ENCODE assay signal across 1 cellular context in the genomic region with DNA sequence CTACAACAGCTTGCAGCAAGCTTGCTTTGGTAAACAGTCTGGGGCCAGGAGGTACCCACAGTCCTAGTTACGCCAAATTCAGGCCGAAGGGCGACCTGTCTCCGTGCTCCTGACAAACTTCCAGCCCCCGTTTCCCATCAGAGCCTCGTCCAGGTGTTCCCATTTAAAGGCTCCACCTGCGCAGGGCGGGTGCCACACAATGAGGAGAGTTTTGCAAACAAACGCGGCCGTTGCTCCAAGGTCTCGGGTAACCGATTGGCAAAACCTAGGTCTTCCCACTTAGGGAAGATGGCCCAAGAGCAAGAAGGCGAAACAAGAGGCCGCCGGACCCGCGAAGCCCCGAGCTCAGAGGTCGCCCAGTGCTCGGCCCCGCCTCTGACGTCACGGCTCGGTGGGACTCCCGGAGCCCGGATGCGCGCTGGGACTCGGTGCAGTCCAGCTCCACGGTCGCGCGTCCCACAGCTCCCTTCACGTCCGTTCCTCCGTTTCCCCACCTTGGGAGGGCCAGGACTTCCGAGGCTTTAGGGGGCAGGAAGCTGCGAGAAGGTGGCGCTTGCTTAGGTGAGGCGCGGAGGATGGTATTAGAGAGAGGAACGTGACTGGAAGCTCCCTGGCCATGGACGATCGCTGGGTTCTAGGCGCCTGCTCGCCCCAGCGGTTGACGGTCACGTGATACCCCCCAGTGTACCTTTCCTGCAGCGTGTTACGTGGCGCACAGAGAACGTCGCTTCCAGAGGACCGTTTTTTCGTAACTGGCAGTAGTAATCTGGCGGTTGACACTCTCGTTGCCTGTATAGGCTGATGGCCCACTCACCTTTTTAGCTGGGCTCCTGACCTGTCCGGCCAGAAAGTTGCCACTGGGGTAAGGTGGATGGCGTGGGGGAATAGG.
TF ChIP-seq lines count a peak whose summit lies in the region.

No MANE protein-coding gene starts in this region.

TF ChIP-seq in HepG2, 621 proteins besides CTCF, POLR2A, EP300 and RAD21 (continued from another document and continues in another):
- TF ChIP-seq, protein P1, sequence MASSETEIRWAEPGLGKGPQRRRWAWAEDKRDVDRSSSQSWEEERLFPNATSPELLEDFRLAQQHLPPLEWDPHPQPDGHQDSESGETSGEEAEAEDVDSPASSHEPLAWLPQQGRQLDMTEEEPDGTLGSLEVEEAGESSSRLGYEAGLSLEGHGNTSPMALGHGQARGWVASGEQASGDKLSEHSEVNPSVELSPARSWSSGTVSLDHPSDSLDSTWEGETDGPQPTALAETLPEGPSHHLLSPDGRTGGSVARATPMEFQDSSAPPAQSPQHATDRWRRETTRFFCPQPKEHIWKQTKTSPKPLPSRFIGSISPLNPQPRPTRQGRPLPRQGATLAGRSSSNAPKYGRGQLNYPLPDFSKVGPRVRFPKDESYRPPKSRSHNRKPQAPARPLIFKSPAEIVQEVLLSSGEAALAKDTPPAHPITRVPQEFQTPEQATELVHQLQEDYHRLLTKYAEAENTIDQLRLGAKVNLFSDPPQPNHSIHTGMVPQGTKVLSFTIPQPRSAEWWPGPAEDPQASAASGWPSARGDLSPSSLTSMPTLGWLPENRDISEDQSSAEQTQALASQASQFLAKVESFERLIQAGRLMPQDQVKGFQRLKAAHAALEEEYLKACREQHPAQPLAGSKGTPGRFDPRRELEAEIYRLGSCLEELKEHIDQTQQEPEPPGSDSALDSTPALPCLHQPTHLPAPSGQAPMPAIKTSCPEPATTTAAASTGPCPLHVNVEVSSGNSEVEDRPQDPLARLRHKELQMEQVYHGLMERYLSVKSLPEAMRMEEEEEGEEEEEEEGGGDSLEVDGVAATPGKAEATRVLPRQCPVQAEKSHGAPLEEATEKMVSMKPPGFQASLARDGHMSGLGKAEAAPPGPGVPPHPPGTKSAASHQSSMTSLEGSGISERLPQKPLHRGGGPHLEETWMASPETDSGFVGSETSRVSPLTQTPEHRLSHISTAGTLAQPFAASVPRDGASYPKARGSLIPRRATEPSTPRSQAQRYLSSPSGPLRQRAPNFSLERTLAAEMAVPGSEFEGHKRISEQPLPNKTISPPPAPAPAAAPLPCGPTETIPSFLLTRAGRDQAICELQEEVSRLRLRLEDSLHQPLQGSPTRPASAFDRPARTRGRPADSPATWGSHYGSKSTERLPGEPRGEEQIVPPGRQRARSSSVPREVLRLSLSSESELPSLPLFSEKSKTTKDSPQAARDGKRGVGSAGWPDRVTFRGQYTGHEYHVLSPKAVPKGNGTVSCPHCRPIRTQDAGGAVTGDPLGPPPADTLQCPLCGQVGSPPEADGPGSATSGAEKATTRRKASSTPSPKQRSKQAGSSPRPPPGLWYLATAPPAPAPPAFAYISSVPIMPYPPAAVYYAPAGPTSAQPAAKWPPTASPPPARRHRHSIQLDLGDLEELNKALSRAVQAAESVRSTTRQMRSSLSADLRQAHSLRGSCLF (CRISPR knock-in tag; IDR thresholded peaks at IDR 0.05; ENCODE audit: borderline replicate concordance): no peak
- TF ChIP-seq ZZZ3 (CRISPR knock-in tag; IDR thresholded peaks at IDR 0.05; ENCODE audit: borderline replicate concordance): no peak; the same call in 1 of the 2 replicates
- peak; percentile 56; the same call in 1 of the 2 replicates for TF ChIP-seq ELF3 (CRISPR knock-in tag; IDR thresholded peaks at IDR 0.05)
- TF ChIP-seq, protein P2, sequence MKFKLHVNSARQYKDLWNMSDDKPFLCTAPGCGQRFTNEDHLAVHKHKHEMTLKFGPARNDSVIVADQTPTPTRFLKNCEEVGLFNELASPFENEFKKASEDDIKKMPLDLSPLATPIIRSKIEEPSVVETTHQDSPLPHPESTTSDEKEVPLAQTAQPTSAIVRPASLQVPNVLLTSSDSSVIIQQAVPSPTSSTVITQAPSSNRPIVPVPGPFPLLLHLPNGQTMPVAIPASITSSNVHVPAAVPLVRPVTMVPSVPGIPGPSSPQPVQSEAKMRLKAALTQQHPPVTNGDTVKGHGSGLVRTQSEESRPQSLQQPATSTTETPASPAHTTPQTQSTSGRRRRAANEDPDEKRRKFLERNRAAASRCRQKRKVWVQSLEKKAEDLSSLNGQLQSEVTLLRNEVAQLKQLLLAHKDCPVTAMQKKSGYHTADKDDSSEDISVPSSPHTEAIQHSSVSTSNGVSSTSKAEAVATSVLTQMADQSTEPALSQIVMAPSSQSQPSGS (CRISPR knock-in tag; IDR thresholded peaks at IDR 0.05): peak; percentile 61; the same call in 1 of the 2 replicates
- TF ChIP-seq ZNF224 (CRISPR knock-in tag; IDR thresholded peaks at IDR 0.05): no peak
- peak; percentile 11; the same call in 1 of the 2 replicates for TF ChIP-seq ISL2 (CRISPR knock-in tag; IDR thresholded peaks at IDR 0.05)
- peak; percentile 48; the same call in 1 of the 2 replicates for TF ChIP-seq HOXA9 (CRISPR knock-in tag; IDR thresholded peaks at IDR 0.05; ENCODE audit: borderline replicate concordance)
- TF ChIP-seq RFX1 (IDR thresholded peaks at IDR 0.05): no peak
- TF ChIP-seq, protein P3, sequence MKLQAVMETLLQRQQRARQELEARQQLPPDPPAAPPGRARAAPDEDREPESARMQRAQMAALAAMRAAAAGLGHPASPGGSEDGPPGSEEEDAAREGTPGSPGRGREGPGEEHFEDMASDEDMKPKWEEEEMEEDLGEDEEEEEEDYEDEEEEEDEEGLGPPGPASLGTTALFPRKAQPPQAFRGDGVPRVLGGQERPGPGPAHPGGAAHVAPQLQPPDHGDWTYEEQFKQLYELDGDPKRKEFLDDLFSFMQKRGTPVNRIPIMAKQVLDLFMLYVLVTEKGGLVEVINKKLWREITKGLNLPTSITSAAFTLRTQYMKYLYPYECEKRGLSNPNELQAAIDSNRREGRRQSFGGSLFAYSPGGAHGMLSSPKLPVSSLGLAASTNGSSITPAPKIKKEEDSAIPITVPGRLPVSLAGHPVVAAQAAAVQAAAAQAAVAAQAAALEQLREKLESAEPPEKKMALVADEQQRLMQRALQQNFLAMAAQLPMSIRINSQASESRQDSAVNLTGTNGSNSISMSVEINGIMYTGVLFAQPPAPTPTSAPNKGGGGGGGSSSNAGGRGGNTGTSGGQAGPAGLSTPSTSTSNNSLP (IDR thresholded peaks at IDR 0.05; ENCODE audit: low read depth, low read length): no peak
- TF ChIP-seq ZNF678 (CRISPR knock-in tag; IDR thresholded peaks at IDR 0.05): no peak
- TF ChIP-seq ZNF367 (CRISPR knock-in tag; IDR thresholded peaks at IDR 0.05; ENCODE audit: borderline replicate concordance): peak; percentile 5; the same call in 1 of the 2 replicates
- TF ChIP-seq, protein P4, sequence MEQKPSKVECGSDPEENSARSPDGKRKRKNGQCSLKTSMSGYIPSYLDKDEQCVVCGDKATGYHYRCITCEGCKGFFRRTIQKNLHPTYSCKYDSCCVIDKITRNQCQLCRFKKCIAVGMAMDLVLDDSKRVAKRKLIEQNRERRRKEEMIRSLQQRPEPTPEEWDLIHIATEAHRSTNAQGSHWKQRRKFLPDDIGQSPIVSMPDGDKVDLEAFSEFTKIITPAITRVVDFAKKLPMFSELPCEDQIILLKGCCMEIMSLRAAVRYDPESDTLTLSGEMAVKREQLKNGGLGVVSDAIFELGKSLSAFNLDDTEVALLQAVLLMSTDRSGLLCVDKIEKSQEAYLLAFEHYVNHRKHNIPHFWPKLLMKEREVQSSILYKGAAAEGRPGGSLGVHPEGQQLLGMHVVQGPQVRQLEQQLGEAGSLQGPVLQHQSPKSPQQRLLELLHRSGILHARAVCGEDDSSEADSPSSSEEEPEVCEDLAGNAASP (CRISPR knock-in tag; IDR thresholded peaks at IDR 0.05; ENCODE audit: borderline replicate concordance): no peak
- no peak for TF ChIP-seq MAFG (CRISPR knock-in tag; IDR thresholded peaks at IDR 0.05)
- no peak for TF ChIP-seq ZNF136 (CRISPR knock-in tag; IDR thresholded peaks at IDR 0.05; ENCODE audit: low read depth)
- 0 out of 2 replicates have a peak, but pooled peaks have one; percentile 47 for TF ChIP-seq ZNF329 (CRISPR knock-in tag; IDR thresholded peaks at IDR 0.05; ENCODE audit: low read depth)
- TF ChIP-seq, protein P5, sequence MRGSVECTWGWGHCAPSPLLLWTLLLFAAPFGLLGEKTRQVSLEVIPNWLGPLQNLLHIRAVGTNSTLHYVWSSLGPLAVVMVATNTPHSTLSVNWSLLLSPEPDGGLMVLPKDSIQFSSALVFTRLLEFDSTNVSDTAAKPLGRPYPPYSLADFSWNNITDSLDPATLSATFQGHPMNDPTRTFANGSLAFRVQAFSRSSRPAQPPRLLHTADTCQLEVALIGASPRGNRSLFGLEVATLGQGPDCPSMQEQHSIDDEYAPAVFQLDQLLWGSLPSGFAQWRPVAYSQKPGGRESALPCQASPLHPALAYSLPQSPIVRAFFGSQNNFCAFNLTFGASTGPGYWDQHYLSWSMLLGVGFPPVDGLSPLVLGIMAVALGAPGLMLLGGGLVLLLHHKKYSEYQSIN (CRISPR knock-in tag; IDR thresholded peaks at IDR 0.05; ENCODE audit: borderline replicate concordance): no peak
- peak; percentile 79; the same call in 1 of the 2 replicates for TF ChIP-seq ARNT (IDR thresholded peaks at IDR 0.05)
- no peak for TF ChIP-seq KDM5A (IDR thresholded peaks at IDR 0.05; ENCODE audit: borderline replicate concordance, low read length)
- TF ChIP-seq ZNF792 (CRISPR knock-in tag; IDR thresholded peaks at IDR 0.05): no peak; the same call in 1 of the 2 replicates
- no peak for TF ChIP-seq ZNF570 (CRISPR knock-in tag; IDR thresholded peaks at IDR 0.05; ENCODE audit: borderline replicate concordance)
- TF ChIP-seq IRF2 (CRISPR knock-in tag; IDR thresholded peaks at IDR 0.05): no peak
- TF ChIP-seq HNRNPUL1 (IDR thresholded peaks at IDR 0.05; ENCODE audit: low read depth, low read length): no peak
- TF ChIP-seq CHD2 (IDR thresholded peaks at IDR 0.05; ENCODE audit: low read depth, low read length): no peak
- peak; percentile 39; the same call in 1 of the 2 replicates for TF ChIP-seq ZC3H4 (CRISPR knock-in tag; IDR thresholded peaks at IDR 0.05; ENCODE audit: borderline replicate concordance)
- TF ChIP-seq RCOR2 (CRISPR knock-in tag; IDR thresholded peaks at IDR 0.05): peak; percentile 28; the same call in 1 of the 2 replicates
- TF ChIP-seq, protein P6, sequence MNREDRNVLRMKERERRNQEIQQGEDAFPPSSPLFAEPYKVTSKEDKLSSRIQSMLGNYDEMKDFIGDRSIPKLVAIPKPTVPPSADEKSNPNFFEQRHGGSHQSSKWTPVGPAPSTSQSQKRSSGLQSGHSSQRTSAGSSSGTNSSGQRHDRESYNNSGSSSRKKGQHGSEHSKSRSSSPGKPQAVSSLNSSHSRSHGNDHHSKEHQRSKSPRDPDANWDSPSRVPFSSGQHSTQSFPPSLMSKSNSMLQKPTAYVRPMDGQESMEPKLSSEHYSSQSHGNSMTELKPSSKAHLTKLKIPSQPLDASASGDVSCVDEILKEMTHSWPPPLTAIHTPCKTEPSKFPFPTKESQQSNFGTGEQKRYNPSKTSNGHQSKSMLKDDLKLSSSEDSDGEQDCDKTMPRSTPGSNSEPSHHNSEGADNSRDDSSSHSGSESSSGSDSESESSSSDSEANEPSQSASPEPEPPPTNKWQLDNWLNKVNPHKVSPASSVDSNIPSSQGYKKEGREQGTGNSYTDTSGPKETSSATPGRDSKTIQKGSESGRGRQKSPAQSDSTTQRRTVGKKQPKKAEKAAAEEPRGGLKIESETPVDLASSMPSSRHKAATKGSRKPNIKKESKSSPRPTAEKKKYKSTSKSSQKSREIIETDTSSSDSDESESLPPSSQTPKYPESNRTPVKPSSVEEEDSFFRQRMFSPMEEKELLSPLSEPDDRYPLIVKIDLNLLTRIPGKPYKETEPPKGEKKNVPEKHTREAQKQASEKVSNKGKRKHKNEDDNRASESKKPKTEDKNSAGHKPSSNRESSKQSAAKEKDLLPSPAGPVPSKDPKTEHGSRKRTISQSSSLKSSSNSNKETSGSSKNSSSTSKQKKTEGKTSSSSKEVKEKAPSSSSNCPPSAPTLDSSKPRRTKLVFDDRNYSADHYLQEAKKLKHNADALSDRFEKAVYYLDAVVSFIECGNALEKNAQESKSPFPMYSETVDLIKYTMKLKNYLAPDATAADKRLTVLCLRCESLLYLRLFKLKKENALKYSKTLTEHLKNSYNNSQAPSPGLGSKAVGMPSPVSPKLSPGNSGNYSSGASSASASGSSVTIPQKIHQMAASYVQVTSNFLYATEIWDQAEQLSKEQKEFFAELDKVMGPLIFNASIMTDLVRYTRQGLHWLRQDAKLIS (CRISPR knock-in tag; IDR thresholded peaks at IDR 0.05): no peak; the same call in 1 of the 2 replicates
- no peak; the same call in none of the 2 replicates for TF ChIP-seq ZSCAN31 (CRISPR knock-in tag; IDR thresholded peaks at IDR 0.05; ENCODE audit: low read depth)
- TF ChIP-seq ZNF225 (CRISPR knock-in tag; IDR thresholded peaks at IDR 0.05): peak; percentile 81; the same call in 1 of the 2 replicates
- TF ChIP-seq SIN3B (IDR thresholded peaks at IDR 0.05; ENCODE audit: low read length): no peak
- no peak for TF ChIP-seq TP53 (CRISPR knock-in tag; conservative IDR thresholded peaks at IDR 0.05)
